ENCODE assay signal across 30 cellular contexts in the genomic region with DNA sequence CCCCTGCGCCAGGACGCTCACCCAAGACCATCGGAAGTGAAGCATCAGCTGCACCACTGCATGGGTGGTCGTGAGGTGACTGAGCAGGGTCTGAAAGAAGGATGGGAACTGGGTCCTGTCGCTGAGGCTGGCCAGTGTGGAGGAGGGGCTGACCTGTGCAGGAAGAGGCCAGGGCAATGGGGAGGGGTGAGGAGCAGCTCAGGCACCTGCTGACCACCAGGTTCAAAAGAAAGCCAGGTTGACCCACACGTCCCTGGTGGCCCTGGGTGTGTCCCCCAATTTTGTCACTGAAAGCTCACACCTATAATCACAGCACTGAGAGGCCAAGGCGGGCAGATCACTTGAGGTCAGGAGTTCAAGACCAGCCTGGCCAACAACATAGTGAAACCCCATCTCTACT. TPM values are rescaled to one million over a fixed set of nuclear protein-coding genes. Genes with fewer than 3 reads are reported as not detected.
"Had no signal": no experiment of that assay in that cellular context is flagged by ENCODE, and none has a peak within 500 bp of the region (broad histone marks: within the 10 kb centered on the region; RNA-seq: fewer than 3 reads in every experiment).

No MANE protein-coding gene starts in this region.

- H3K36me3 ChIP-seq: stomach, suprapubic skin, thoracic aorta, thyroid gland, tibial nerve, transverse colon, upper lobe of left lung, upper lobe of right lung, uterus, vagina had no signal

- H3K27me3 ChIP-seq: stomach, suprapubic skin, testis, thyroid gland, tibial nerve, transverse colon, upper lobe of left lung, upper lobe of right lung, uterus, vagina had no signal

- H3K4me3 ChIP-seq: stomach, suprapubic skin, testis, thoracic aorta, thyroid gland, tibial artery, tibial nerve, transverse colon, upper lobe of left lung, upper lobe of right lung, uterus, vagina had no signal

- H3K4me1 Mint-ChIP-seq: stimulated activated effector memory CD8-positive, alpha-beta T cell treated with anti-CD3 and anti-CD28 coated beads, Interleukin-12 subunit alpha, Interleukin-12 subunit beta, amount 100 ng/mL, for 72 hours; stimulated activated memory B cell treated with anti-CD40 and anti-IgM and Interleukin-4, amounts not matched to agents 10 μg/mL and 1 μg/mL and 100 μg/mL, for 72 hours; stimulated activated naive CD8-positive, alpha-beta T cell treated with anti-CD3 and anti-CD28 coated beads, Interleukin-15, amount 100 ng/mL, for 72 hours had no signal

- ATAC-seq: stimulated activated effector memory CD8-positive, alpha-beta T cell treated with anti-CD3 and anti-CD28 coated beads, Interleukin-12 subunit alpha, Interleukin-12 subunit beta, amount 100 ng/mL, for 72 hours; stimulated activated memory B cell treated with anti-CD40 and anti-IgM and Interleukin-4, amounts not matched to agents 10 μg/mL and 1 μg/mL and 100 μg/mL, for 72 hours; stimulated activated naive B cell treated with anti-CD40 and anti-IgM and Interleukin-4, amounts not matched to agents 10 μg/mL and 1 μg/mL and 100 μg/mL, for 72 hours; stimulated activated naive CD8-positive, alpha-beta T cell treated with anti-CD3 and anti-CD28 coated beads, Interleukin-15, amount 100 ng/mL, for 72 hours; stimulated activated naive CD8-positive, alpha-beta T cell treated with anti-CD3 and anti-CD28 coated beads, Interleukin-15, Interleukin-2, amounts not matched to agents 100 U/mL and 50 U/mL, for 24 hours; upper lobe of right lung had no signal

- H3K27ac Mint-ChIP-seq: stimulated activated effector memory CD8-positive, alpha-beta T cell treated with anti-CD3 and anti-CD28 coated beads, Interleukin-12 subunit alpha, Interleukin-12 subunit beta, amount 100 ng/mL, for 72 hours; stimulated activated memory B cell treated with anti-CD40 and anti-IgM and Interleukin-4, amounts not matched to agents 10 μg/mL and 1 μg/mL and 100 μg/mL, for 72 hours; stimulated activated naive B cell treated with anti-CD40 and anti-IgM and Interleukin-4, amounts not matched to agents 10 μg/mL and 1 μg/mL and 100 μg/mL, for 72 hours; stimulated activated naive CD8-positive, alpha-beta T cell treated with anti-CD3 and anti-CD28 coated beads, Interleukin-15, amount 100 ng/mL, for 72 hours; stimulated activated naive CD8-positive, alpha-beta T cell treated with anti-CD3 and anti-CD28 coated beads, Interleukin-15, Interleukin-2, amounts not matched to agents 100 ng/mL and 50 ng/mL, for 24 hours; type B pancreatic cell had no signal

- H3K9me3 ChIP-seq: suprapubic skin, testis, thyroid gland, transverse colon, upper lobe of right lung, uterus, vagina had no signal

- H3K27me3 Mint-ChIP-seq: stimulated activated memory B cell treated with anti-CD40 and anti-IgM and Interleukin-4, amounts not matched to agents 10 μg/mL and 1 μg/mL and 100 μg/mL, for 72 hours; stimulated activated naive CD8-positive, alpha-beta T cell treated with anti-CD3 and anti-CD28 coated beads, Interleukin-15, amount 100 ng/mL, for 72 hours; stimulated activated naive CD8-positive, alpha-beta T cell treated with anti-CD3 and anti-CD28 coated beads, Interleukin-15, Interleukin-2, amounts not matched to agents 100 ng/mL and 50 ng/mL, for 24 hours; type B pancreatic cell had no signal

- DNase-seq: stimulated activated CD4-positive, alpha-beta T cell treated with anti-CD3 and anti-CD28 coated beads, Interleukin-2, amount 100 ng/mL, for 48 hours; stimulated activated CD4-positive, alpha-beta T cell treated with anti-CD3 and anti-CD28 coated beads, Interleukin-4, amount 100 ng/mL, for 1 hour; stimulated activated CD4-positive, alpha-beta T cell treated with anti-CD3 and anti-CD28 coated beads, Interleukin-4, amount 100 ng/mL, for 24 hours; stimulated activated CD4-positive, alpha-beta T cell treated with anti-CD3 and anti-CD28 coated beads, Interleukin-4, amount 100 ng/mL, for 4 hours; stimulated activated CD8-positive, alpha-beta memory T cell treated with anti-CD3 and anti-CD28 coated beads, Interleukin-4, amount 100 ng/mL, for 48 hours; stimulated activated naive B cell treated with anti-CD40 and anti-IgM and Interleukin-4, amounts not matched to agents 10 μg/mL and 1 μg/mL and 100 μg/mL, for 72 hours; stimulated activated naive CD4-positive, alpha-beta T cell; stimulated activated naive CD4-positive, alpha-beta T cell treated with Interleukin-2 at 50 U/mL for 16 hours; stimulated activated naive CD8-positive, alpha-beta T cell treated with anti-CD3 and anti-CD28 coated beads, Interleukin-15, amount 100 ng/mL, for 72 hours; stimulated activated naive CD8-positive, alpha-beta T cell treated with anti-CD3 and anti-CD28 coated beads, Interleukin-15, Interleukin-2, amounts not matched to agents 100 U/mL and 50 U/mL, for 24 hours; stomach; substantia nigra; testis; thyroid gland; transverse colon; trophoblast cell; upper lobe of left lung; uterus had no signal

- H3K4me3 Mint-ChIP-seq: stimulated activated effector memory CD8-positive, alpha-beta T cell treated with anti-CD3 and anti-CD28 coated beads, Interleukin-12 subunit alpha, Interleukin-12 subunit beta, amount 100 ng/mL, for 72 hours; stimulated activated memory B cell treated with anti-CD40 and anti-IgM and Interleukin-4, amounts not matched to agents 10 μg/mL and 1 μg/mL and 100 μg/mL, for 72 hours; stimulated activated naive B cell treated with anti-CD40 and anti-IgM and Interleukin-4, amounts not matched to agents 10 μg/mL and 1 μg/mL and 100 μg/mL, for 72 hours; stimulated activated naive CD8-positive, alpha-beta T cell treated with anti-CD3 and anti-CD28 coated beads, Interleukin-15, amount 100 ng/mL, for 72 hours; stimulated activated naive CD8-positive, alpha-beta T cell treated with anti-CD3 and anti-CD28 coated beads, Interleukin-15, Interleukin-2, amounts not matched to agents 100 ng/mL and 50 ng/mL, for 24 hours; type B pancreatic cell had no signal

- H3K36me3 Mint-ChIP-seq: stimulated activated effector memory CD8-positive, alpha-beta T cell treated with anti-CD3 and anti-CD28 coated beads, Interleukin-12 subunit alpha, Interleukin-12 subunit beta, amount 100 ng/mL, for 72 hours; type B pancreatic cell had no signal

- H3K4me1 ChIP-seq: stomach, suprapubic skin, testis, thyroid gland, tibial artery, tibial nerve, transverse colon, upper lobe of left lung, upper lobe of right lung, uterus, vagina had no signal

- H3K27ac ChIP-seq: stomach, suprapubic skin, testis, thoracic aorta, thyroid gland, tibial artery, tibial nerve, transverse colon, upper lobe of left lung, upper lobe of right lung, uterus, vagina had no signal

RNA-seq across cellular contexts. Expression of a gene that starts 13.7 kb away (rescaled TPM):
- total RNA-seq: subcutaneous adipose tissue, suprapubic skin, thoracic aorta, transverse colon, upper lobe of right lung, urinary bladder, uterus, vagina had no signal

RNA-seq across cellular contexts. Expression of a gene that starts 45.8 kb away (rescaled TPM):
- total RNA-seq: stomach, thoracic aorta, thyroid gland, transverse colon had no signal
